9 cellular contexts compared by ENCODE assay signal in the genomic region with DNA sequence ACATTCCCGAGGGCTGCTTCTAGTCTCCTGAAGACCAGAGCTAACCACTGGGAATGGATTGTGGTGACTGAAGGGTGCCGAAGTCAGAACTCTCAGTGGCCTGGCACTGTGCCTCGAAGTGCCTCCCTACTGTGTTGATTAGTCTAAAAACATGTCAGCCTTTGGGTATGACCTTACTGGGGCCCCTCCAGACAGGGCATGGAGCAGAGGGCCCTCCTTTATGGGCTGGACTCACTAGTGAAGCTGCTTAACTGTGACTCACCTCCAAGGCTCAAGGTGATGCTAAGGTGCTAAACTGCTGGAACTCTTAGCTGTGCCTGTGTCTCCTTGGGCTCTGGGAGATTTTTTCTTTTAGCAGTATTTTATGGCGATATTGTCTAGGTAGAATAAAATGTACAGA. TPM values are rescaled to one million over a fixed set of nuclear protein-coding genes. Genes with fewer than 3 reads are reported as not detected.
"Had no signal": no experiment of that assay in that cellular context is flagged by ENCODE, and none has a peak within 500 bp of the region (broad histone marks: within the 10 kb centered on the region; RNA-seq: fewer than 3 reads in every experiment).

No MANE protein-coding gene starts in this region.

RNA-seq across cellular contexts. Expression of gene LGALS9C, which starts 2.6 kb away (rescaled TPM):
- total RNA-seq: OCI-LY7, PC-3, Right ventricle myocardium inferior, Right ventricle myocardium superior, RPMI7951, SJCRH30, SJSA1, SK-MEL-5 had no signal
- polyA plus RNA-seq: SK-N-SH had no signal
